9 cellular contexts compared by ENCODE assay signal in genomic region chr14:35342160-35343010, GRCh38. TPM values are rescaled to one million over a fixed set of nuclear protein-coding genes. Genes with fewer than 3 reads are reported as not detected.
DNase-seq lines count a peak whose midpoint lies in the region; ATAC-seq lines count a peak whose summit lies in the region.
"Had no signal": no experiment of that assay in that cellular context is flagged by ENCODE, and none has a peak within 500 bp of the region (broad histone marks: within the 10 kb centered on the region; RNA-seq: fewer than 3 reads in every experiment).

No MANE protein-coding gene starts in this region.

- H3K27me3 ChIP-seq in SJCRH30 (peaks cover 9% of the 10 kb centered on the region), rectal smooth muscle tissue (ENCODE audit: control insufficient read depth, insufficient read depth, low read length) (no peaks in the 10 kb centered on the region)

- no peak for ATAC-seq in HG03196 (IDR thresholded peaks at IDR 0.05; ENCODE audit: unreplicated experiment)

- H3K36me3 ChIP-seq in SJCRH30, result no peaks in the 10 kb centered on the region
- H3K36me3 ChIP-seq in rectal smooth muscle tissue (ENCODE audit: control insufficient read depth, insufficient read depth, low read length), result no peaks in the 10 kb centered on the region

- H3K4me1 ChIP-seq in SJCRH30 (no peaks in the 10 kb centered on the region), rectal smooth muscle tissue (ENCODE audit: control insufficient read depth, insufficient read depth, low read length) (peaks cover 18% of the 10 kb centered on the region)

- H3K4me3 ChIP-seq in SJCRH30, result peak overlapping the region; percentile 60
- H3K4me3 ChIP-seq in rectal smooth muscle tissue (ENCODE audit: low read length), result peak overlapping the region; percentile 29

- peak; percentile 84 for DNase-seq in DMS79 (lab: John Stamatoyannopoulos, UW)
- DNase-seq in SJCRH30, result peak in 1 of 2 experiments; percentile 56
- DNase-seq in head of caudate nucleus, result peak in 25 of 42 donors; percentile 13 to 76 (median 41)
- DNase-seq in T-helper 1 cell, result no peak
- no peak for DNase-seq in amniotic stem cell (lab: John Stamatoyannopoulos, UW)
- DNase-seq in activated T-cell treated with anti-CD3 and anti-CD28 coated beads for 4 hours, result no peak
- DNase-seq: activated B cell treated with CpG ODN at 0.5 μM for 24 hours had no signal

- H3K9ac ChIP-seq in rectal smooth muscle tissue (ENCODE audit: low read length), result peak overlapping the region; percentile 66

- H3K9me3 ChIP-seq in SJCRH30 (replicated peaks), result no peaks in the 10 kb centered on the region

- H3K27ac ChIP-seq in SJCRH30, result peak overlapping the region; percentile 44
- peak overlapping the region; percentile 93 for H3K27ac ChIP-seq in rectal smooth muscle tissue (ENCODE audit: low read depth, low read length)

- intact Hi-C loops in head of caudate nucleus (cut with DNase I), result no loop called here

RNA-seq across cellular contexts. Expression of gene PSMA6, which starts 50.2 kb away (rescaled TPM):
- 211 and 212 TPM in 2 replicates for total RNA-seq in SJCRH30 (2014; rRNA removed; shearing (Covaris generic))

Comparison
In these comparisons a context has a peak if more than half of its experiments do, and no peak if none do; other contexts are left out.
1. DNase-seq: peak in DMS79 (single experiment) and head of caudate nucleus (25 of 42); none in T-helper 1 cell (0 of 5), amniotic stem cell (single experiment) and activated T-cell treated with anti-CD3 and anti-CD28 coated beads for 4 hours (single experiment).